38 cellular contexts compared by ENCODE assay signal in the genomic region with DNA sequence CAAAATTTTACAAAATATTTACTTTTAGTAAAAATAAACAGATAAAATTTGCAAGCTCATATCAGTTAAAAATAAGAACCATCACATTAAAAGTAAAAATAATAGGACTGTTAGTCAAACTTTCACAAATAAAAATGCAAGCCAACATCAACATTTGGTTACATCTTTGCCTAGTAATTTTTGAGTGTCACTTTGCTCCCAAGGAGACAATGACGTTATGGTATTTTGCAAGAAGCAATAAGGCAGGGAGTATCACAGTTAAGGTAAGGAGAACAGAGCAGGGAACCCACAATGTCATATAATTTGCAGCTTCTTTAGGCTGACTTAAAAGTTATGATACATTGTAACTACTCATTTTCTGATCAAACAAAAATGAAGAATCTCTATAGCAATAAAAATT.
"Had no signal": no experiment of that assay in that cellular context is flagged by ENCODE, and none has a peak within 500 bp of the region (broad histone marks: within the 10 kb centered on the region; RNA-seq: fewer than 3 reads in every experiment).

No MANE protein-coding gene starts in this region.

- H3K4me1 ChIP-seq: body of pancreas had no signal

- FAIRE-seq: astrocyte, bronchial epithelial cell, TTC549 had no signal

- ATAC-seq: activated CD4-positive, alpha-beta T cell treated with anti-CD3 and anti-CD28 coated beads for 36 hours; activated CD4-positive, CD25-positive, alpha-beta regulatory T cell treated with anti-CD3 and anti-CD28 coated beads, Interleukin-2, amount 50 U/mL, for 24 hours; activated CD8-positive, alpha-beta T cell treated with anti-CD3 and anti-CD28 coated beads for 36 hours; activated naive CD4-positive, alpha-beta T cell treated with anti-CD3 and anti-CD28 coated beads, Interleukin-2, amount 50 U/mL, for 72 hours; activated T-cell treated with anti-CD3 and anti-CD28 coated beads, Interleukin-2, amount 50 U/mL, for 4 hours; activated T-cell treated with anti-CD3 and anti-CD28 coated beads, Interleukin-2, amount 50 U/mL, for 72 hours; activated T-helper 17 cell treated with anti-CD3 and anti-CD28 coated beads, Interleukin-2, amount 50 U/mL, for 72 hours; body of pancreas; WTC11 had no signal

- DNase-seq: activated CD4-positive, alpha-beta memory T cell treated with anti-CD3 and anti-CD28 coated beads for 36 hours; activated CD4-positive, alpha-beta T cell treated with anti-CD3 and anti-CD28 coated beads for 1 hour; activated CD4-positive, alpha-beta T cell treated with anti-CD3 and anti-CD28 coated beads for 36 hours; activated CD4-positive, alpha-beta T cell treated with anti-CD3 and anti-CD28 coated beads for 48 hours; activated CD4-positive, alpha-beta T cell treated with anti-CD3 and anti-CD28 coated beads, Interleukin-2, amount 10 ng/mL, durations not matched to agents 7 days and 5 days; activated CD4-positive, CD25-positive, alpha-beta regulatory T cell; activated CD8-positive, alpha-beta memory T cell treated with anti-CD3 and anti-CD28 coated beads, Interleukin-2, amount 50 U/mL, for 4 hours; activated CD8-positive, alpha-beta T cell treated with anti-CD3 and anti-CD28 coated beads for 36 hours; activated effector memory CD4-positive, alpha-beta T cell treated with anti-CD3 and anti-CD28 coated beads, Interleukin-2, amount 50 U/mL, for 16 hours; activated gamma-delta T cell treated with Interleukin-2 at 50 U/mL for 16 hours; activated naive CD4-positive, alpha-beta T cell; activated naive CD4-positive, alpha-beta T cell treated with anti-CD3 and anti-CD28 coated beads for 36 hours; activated naive CD4-positive, alpha-beta T cell treated with anti-CD3 and anti-CD28 coated beads, Interleukin-2, amount 50 U/mL, for 16 hours; activated naive CD8-positive, alpha-beta T cell treated with anti-CD3 and anti-CD28 coated beads for 36 hours; activated T-cell treated with anti-CD3 and anti-CD28 coated beads for 4 hours; activated T-cell treated with anti-CD3 and anti-CD28 coated beads, Interleukin-2, amount 50 U/mL, for 1 hour; activated T-cell treated with anti-CD3 and anti-CD28 coated beads, Interleukin-2, amount 50 U/mL, for 4 hours; activated T-cell treated with anti-CD3 and anti-CD28 coated beads, Interleukin-2, amount 50 U/mL, for 72 hours; adrenal gland; amniotic stem cell; aorta; body of pancreas; brain microvascular endothelial cell; caudate nucleus; cerebellar nuclear complex; SW 1271; T-helper 1 cell; T-helper 2 cell; T-helper 9 cell; WERI-Rb-1 had no signal

- H3K27me3 ChIP-seq: adrenal gland, body of pancreas, brain microvascular endothelial cell, cardiac muscle cell had no signal

- H3K27ac ChIP-seq: adrenal gland, body of pancreas, brain microvascular endothelial cell, cardiac muscle cell, WERI-Rb-1 had no signal

- H3K4me3 ChIP-seq: adrenal gland, body of pancreas, cardiac muscle cell had no signal

- H3K9me3 ChIP-seq: adrenal gland, body of pancreas had no signal

- H3K36me3 ChIP-seq: adrenal gland, brain microvascular endothelial cell, cardiac muscle cell had no signal
